Comparison of ENCODE assay signal across 8 cellular contexts in the genomic region with DNA sequence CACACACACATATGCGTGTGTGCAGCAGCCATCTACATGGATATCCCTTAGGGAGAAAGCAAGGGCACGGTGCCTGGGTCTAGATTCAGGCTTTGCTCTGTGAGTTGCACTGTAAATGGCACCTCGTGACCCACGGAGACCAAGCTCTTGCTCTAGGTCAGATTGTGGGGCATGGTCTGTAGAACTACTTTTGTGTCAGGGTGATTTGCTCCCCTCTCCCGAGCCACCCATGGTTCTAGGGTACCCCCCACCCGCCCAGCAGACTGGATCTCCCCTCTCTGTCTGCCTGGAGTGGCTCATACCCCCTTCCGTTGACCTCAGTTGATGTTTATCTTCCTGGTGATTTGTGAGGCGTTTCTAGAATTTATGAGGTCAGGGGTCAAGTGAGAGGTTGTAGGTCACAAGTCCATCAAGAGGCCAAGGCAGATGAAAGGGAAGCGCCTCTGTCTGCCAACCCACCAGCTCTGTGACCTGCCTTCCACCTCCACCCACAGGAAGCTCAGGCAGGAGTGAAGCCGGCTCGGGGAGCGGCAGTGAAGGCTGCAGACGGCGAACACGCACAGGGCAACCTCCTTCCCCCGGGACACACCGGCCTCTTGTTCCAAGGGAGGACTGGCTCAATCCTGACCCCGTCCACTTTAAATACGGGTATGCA.
A peak's percentile ranks its signal among the peaks of the same experiment; 100 is the strongest.
DNase-seq lines count a peak whose midpoint lies in the region; ATAC-seq and TF ChIP-seq lines count a peak whose summit lies in the region.

No MANE protein-coding gene starts in this region.

- no peak overlapping the region for H3K4me3 ChIP-seq in epithelial cell of esophagus (ENCODE audit: low read length)

- DNase-seq in NCI-H748 (lab: John Stamatoyannopoulos, UW; ENCODE audit: unreplicated experiment): peak; percentile 16
- no peak for DNase-seq in NCI-H748 treated with DMSO at 0.1 percent for 48 hours (lab: John Stamatoyannopoulos, UW)
- DNase-seq in activated CD4-positive, alpha-beta T cell treated with anti-CD3 and anti-CD28 coated beads for 4 hours: peak; percentile 10 to 29
- peak; percentile 6 for DNase-seq in epithelial cell of esophagus (ENCODE audit: low read depth)
- peak; percentile 4 to 5 for DNase-seq in stimulated activated CD8-positive, alpha-beta memory T cell treated with anti-CD3 and anti-CD28 coated beads, Interleukin-7, amount 100 ng/mL, for 48 hours (ENCODE audit: extremely low read depth in 1 of 2, low read depth in 1 of 2)
- DNase-seq in NCI-H1048 (lab: John Stamatoyannopoulos, UW): no peak

- no peak for ATAC-seq in HG03378 (IDR thresholded peaks at IDR 0.05; ENCODE audit: unreplicated experiment)
- ATAC-seq in GM21619 (IDR thresholded peaks at IDR 0.05; ENCODE audit: unreplicated experiment): no peak

- no peak for TF ChIP-seq CTCF in epithelial cell of esophagus (IDR thresholded peaks at IDR 0.05; ENCODE audit: insufficient read depth, low read depth, low read length, missing control alignments)

Comparison
In these comparisons a context has a peak if more than half of its experiments do, and no peak if none do; other contexts are left out.
1. DNase-seq: peak in NCI-H748 (single experiment), activated CD4-positive, alpha-beta T cell treated with anti-CD3 and anti-CD28 coated beads for 4 hours (2 of 2), epithelial cell of esophagus (single experiment) and stimulated activated CD8-positive, alpha-beta memory T cell treated with anti-CD3 and anti-CD28 coated beads, Interleukin-7, amount 100 ng/mL, for 48 hours (2 of 2); none in NCI-H748 treated with DMSO at 0.1 percent for 48 hours (single experiment) and NCI-H1048 (single experiment).